In genomic region chr3:69746119-69746518, GRCh38 we compare ENCODE assay signal across 17 cellular contexts. TPM values are rescaled to one million over a fixed set of nuclear protein-coding genes. Genes with fewer than 3 reads are reported as not detected.
DNase-seq lines count a peak whose midpoint lies in the region; ATAC-seq, FAIRE-seq and TF ChIP-seq lines count a peak whose summit lies in the region.
"Had no signal": no experiment of that assay in that cellular context is flagged by ENCODE, and none has a peak within 500 bp of the region (broad histone marks: within the 10 kb centered on the region; RNA-seq: fewer than 3 reads in every experiment).

No MANE protein-coding gene starts in this region.

- no peak overlapping the region for H2AFZ ChIP-seq in PC-9

- no peak for TF ChIP-seq CTCF in chondrocyte (IDR thresholded peaks at IDR 0.05)
- TF ChIP-seq CTCF in PC-9 (conservative IDR thresholded peaks at IDR 0.05) = no peak

- peaks cover 39% of the 10 kb centered on the region for H3K4me1 Mint-ChIP-seq in chondrocyte (ENCODE audit: low read depth)

- no peaks in the 10 kb centered on the region for H3K9me2 ChIP-seq in PC-9 (ENCODE audit: insufficient read depth)

- H3F3A ChIP-seq in PC-9 (ENCODE audit: insufficient read depth, low read depth) = no peaks in the 10 kb centered on the region

- no peaks in the 10 kb centered on the region for H4K20me1 ChIP-seq in PC-9 (ENCODE audit: insufficient read depth)

- peaks cover 66% of the 10 kb centered on the region for H3K4me1 ChIP-seq in rectal smooth muscle tissue (ENCODE audit: control insufficient read depth, insufficient read depth, low read length)
- peaks cover 7 to 13% of the 10 kb centered on the region in 2 donors for H3K4me1 ChIP-seq in aorta (ENCODE audit: control insufficient read depth in 1 of 2, insufficient read depth in 2 of 2, low read length in 2 of 2)
- peaks cover 4% of the 10 kb centered on the region; the same call in 1 of the 2 replicates for H3K4me1 ChIP-seq in PC-9 (replicated peaks; ENCODE audit: insufficient read depth)

- H3K4me3 Mint-ChIP-seq in chondrocyte (ENCODE audit: unreplicated experiment) = no peak overlapping the region
- H3K4me3 Mint-ChIP-seq: activated CD4-positive, alpha-beta T cell treated with anti-CD3 and anti-CD28 coated beads for 36 hours; naive thymus-derived CD8-positive, alpha-beta T cell had no signal

- H3K27me3 Mint-ChIP-seq in chondrocyte (ENCODE audit: low read depth) = no peaks in the 10 kb centered on the region

- H3K27me3 ChIP-seq in rectal smooth muscle tissue (ENCODE audit: control insufficient read depth, insufficient read depth, low read length) (no peaks in the 10 kb centered on the region), aorta (ENCODE audit: control insufficient read depth in 1 of 2, insufficient read depth in 2 of 2, low read length in 1 of 2) (no peaks in the 10 kb centered on the region), PC-9 (ENCODE audit: insufficient read depth, low read depth) (no peaks in the 10 kb centered on the region)

- H3K36me3 Mint-ChIP-seq in chondrocyte (ENCODE audit: low read depth) = no peaks in the 10 kb centered on the region

- 0 out of 2 replicates have a peak, but pooled peaks cover under 1% of the 10 kb centered on the region for H3K79me2 ChIP-seq in PC-9 (ENCODE audit: low read depth)

- ATAC-seq in Right ventricle myocardium superior (ENCODE audit: poor library complexity) (peak; percentile 62), aorta (ENCODE audit: low FRiP score) (peak; percentile 86)
- ATAC-seq: activated CD4-positive, alpha-beta T cell treated with anti-CD3 and anti-CD28 coated beads for 36 hours; HCT116; naive thymus-derived CD8-positive, alpha-beta T cell had no signal

- no peaks in the 10 kb centered on the region for H3K9me3 ChIP-seq in aorta (ENCODE audit: control insufficient read depth, low read length)
- H3K9me3 ChIP-seq in PC-9 (ENCODE audit: insufficient read depth, low read depth) = no peaks in the 10 kb centered on the region

- intact Hi-C loops in Right ventricle myocardium superior (cut with DNase I) (no loop called here), aorta (cut with DNase I) (no loop called here), PC-9 (cut with micrococcal nuclease; ENCODE audit: unreplicated experiment) (no loop called here)

- H3K4me3 ChIP-seq in rectal smooth muscle tissue (ENCODE audit: low read length) (no peak overlapping the region), aorta (ENCODE audit: low read length in 2 of 2) (no peak overlapping the region), PC-9 (no peak overlapping the region)
- H3K4me3 ChIP-seq: SK-N-MC had no signal

- H3K9ac ChIP-seq in rectal smooth muscle tissue (ENCODE audit: low read length) = no peak overlapping the region

- H3K9me3 Mint-ChIP-seq in chondrocyte (ENCODE audit: low read depth) = no peaks in the 10 kb centered on the region

- 54 to 55% methylated on average over 2 of the region's 2 CpGs for WGBS in aorta, 2 donors

- CTCF ChIA-PET in PC-9 (lab: Charles Lee) = no interaction called here

- peak overlapping the region; percentile 68 for H3K27ac Mint-ChIP-seq in chondrocyte (ENCODE audit: unreplicated experiment)
- H3K27ac Mint-ChIP-seq: activated CD4-positive, alpha-beta T cell treated with anti-CD3 and anti-CD28 coated beads for 36 hours; naive thymus-derived CD8-positive, alpha-beta T cell had no signal

- H3K4me2 ChIP-seq in PC-9 = no peak overlapping the region

- H3K36me3 ChIP-seq in rectal smooth muscle tissue (ENCODE audit: control insufficient read depth, insufficient read depth, low read length) (no peaks in the 10 kb centered on the region), aorta (ENCODE audit: control insufficient read depth in 1 of 2, insufficient read depth in 2 of 2, low read length in 1 of 2) (no peaks in the 10 kb centered on the region), PC-9 (ENCODE audit: low read depth) (no peaks in the 10 kb centered on the region)

- POLR2A ChIA-PET in PC-9 (lab: Charles Lee; ENCODE audit: unreplicated experiment) = no interaction called here

- FAIRE-seq in HTR-8/SVneo (lab: Jason Lieb, UNC) = no peak

- no TSS peak for BruUV-seq in PC-9 (replicated peaks; lab: Mats Ljungman, UMichigan)

- DNase-seq in chondrocyte (ENCODE audit: low spot score) (no peak), Right ventricle myocardium superior (no peak), aorta (no peak), HTR-8/SVneo (ENCODE audit: insufficient read length, low spot score) (no peak), PC-9 (no peak), dermis blood vessel endothelial cell (no peak)
- DNase-seq: activated CD4-positive, alpha-beta T cell treated with anti-CD3 and anti-CD28 coated beads for 36 hours; activated CD8-positive, alpha-beta memory T cell treated with anti-CD3 and anti-CD28 coated beads, Interleukin-2, amount 50 U/mL, for 4 hours; activated gamma-delta T cell; DMS153; naive thymus-derived CD8-positive, alpha-beta T cell; NCI-H1694; NCI-H510A had no signal

- peak overlapping the region; percentile 65 for H3K27ac ChIP-seq in rectal smooth muscle tissue (ENCODE audit: low read depth, low read length)
- no peak overlapping the region for H3K27ac ChIP-seq in aorta (ENCODE audit: low read depth in 1 of 2, low read length in 2 of 2)
- no peak overlapping the region for H3K27ac ChIP-seq in PC-9
- H3K27ac ChIP-seq: SK-N-MC had no signal

RNA-seq across cellular contexts. Expression of gene MITF, which starts 6.9 kb away (rescaled TPM):
- total RNA-seq in chondrocyte (4.7 to 5.7 TPM (median 5.2 TPM) in 3 replicates), Right ventricle myocardium superior (65.5 TPM), aorta (10 to 100 TPM; 28.4 to 30.5 TPM), PC-9 (2021) (15.5 and 17.2 TPM in 2 replicates), dermis blood vessel endothelial cell (1.5 and 5.7 TPM in 2 replicates)
- polyA plus RNA-seq in aorta = 1 to 10 TPM; 4.1 to 6.5 TPM
- total RNA-seq: OCI-LY7 had no signal
- polyA plus RNA-seq: naive thymus-derived CD8-positive, alpha-beta T cell had no signal
